ENCODE assay signal across 1 cellular context in the genomic region with DNA sequence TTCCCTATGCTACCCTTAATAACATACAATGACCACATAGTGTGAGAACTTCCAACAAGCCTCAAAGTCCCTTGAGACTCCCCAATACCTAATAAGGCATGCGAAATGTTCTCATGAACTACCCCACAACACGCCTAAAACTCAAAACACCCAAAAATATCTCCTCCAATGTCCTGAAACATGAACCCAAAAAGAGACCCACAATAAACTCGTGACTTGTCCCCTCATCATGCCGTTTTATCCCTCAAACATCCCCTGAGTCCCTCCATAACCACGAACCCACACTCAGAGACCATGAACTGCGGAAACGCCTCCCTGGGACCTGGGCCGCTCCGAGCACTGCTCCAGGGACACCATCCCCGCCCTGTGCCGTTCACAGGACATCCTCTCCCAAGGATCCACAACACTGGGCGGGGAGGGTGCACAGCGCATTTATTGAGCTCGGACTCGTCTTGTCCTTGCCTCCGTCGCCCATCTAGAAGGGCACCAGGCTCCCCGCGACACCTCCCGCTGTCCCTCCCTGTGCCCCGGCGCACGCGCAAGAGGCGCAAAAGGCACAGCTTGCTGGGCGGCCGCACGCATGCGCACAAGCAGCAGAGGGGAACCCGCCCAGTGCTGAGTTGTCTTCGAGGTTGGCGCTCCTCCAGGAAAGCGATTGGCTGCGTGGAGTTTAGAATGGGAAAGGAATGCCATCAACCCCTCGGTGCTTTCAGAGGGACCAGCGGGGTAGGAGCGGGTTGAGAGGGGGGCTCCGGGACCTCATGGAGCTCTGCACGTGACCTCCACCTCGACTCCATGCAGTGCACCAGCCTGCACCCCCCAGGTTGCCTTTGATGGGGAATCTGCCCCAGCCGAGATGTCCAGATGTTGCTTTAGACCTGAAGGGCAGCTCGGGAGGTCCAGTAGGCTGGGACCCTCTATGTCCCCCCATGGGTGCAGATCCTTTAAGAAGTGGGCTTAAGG.
TF ChIP-seq lines count a peak whose summit lies in the region.

No MANE protein-coding gene starts in this region.

TF ChIP-seq in HepG2, 621 proteins besides CTCF, POLR2A, EP300 and RAD21:
- TF ChIP-seq, protein P1, sequence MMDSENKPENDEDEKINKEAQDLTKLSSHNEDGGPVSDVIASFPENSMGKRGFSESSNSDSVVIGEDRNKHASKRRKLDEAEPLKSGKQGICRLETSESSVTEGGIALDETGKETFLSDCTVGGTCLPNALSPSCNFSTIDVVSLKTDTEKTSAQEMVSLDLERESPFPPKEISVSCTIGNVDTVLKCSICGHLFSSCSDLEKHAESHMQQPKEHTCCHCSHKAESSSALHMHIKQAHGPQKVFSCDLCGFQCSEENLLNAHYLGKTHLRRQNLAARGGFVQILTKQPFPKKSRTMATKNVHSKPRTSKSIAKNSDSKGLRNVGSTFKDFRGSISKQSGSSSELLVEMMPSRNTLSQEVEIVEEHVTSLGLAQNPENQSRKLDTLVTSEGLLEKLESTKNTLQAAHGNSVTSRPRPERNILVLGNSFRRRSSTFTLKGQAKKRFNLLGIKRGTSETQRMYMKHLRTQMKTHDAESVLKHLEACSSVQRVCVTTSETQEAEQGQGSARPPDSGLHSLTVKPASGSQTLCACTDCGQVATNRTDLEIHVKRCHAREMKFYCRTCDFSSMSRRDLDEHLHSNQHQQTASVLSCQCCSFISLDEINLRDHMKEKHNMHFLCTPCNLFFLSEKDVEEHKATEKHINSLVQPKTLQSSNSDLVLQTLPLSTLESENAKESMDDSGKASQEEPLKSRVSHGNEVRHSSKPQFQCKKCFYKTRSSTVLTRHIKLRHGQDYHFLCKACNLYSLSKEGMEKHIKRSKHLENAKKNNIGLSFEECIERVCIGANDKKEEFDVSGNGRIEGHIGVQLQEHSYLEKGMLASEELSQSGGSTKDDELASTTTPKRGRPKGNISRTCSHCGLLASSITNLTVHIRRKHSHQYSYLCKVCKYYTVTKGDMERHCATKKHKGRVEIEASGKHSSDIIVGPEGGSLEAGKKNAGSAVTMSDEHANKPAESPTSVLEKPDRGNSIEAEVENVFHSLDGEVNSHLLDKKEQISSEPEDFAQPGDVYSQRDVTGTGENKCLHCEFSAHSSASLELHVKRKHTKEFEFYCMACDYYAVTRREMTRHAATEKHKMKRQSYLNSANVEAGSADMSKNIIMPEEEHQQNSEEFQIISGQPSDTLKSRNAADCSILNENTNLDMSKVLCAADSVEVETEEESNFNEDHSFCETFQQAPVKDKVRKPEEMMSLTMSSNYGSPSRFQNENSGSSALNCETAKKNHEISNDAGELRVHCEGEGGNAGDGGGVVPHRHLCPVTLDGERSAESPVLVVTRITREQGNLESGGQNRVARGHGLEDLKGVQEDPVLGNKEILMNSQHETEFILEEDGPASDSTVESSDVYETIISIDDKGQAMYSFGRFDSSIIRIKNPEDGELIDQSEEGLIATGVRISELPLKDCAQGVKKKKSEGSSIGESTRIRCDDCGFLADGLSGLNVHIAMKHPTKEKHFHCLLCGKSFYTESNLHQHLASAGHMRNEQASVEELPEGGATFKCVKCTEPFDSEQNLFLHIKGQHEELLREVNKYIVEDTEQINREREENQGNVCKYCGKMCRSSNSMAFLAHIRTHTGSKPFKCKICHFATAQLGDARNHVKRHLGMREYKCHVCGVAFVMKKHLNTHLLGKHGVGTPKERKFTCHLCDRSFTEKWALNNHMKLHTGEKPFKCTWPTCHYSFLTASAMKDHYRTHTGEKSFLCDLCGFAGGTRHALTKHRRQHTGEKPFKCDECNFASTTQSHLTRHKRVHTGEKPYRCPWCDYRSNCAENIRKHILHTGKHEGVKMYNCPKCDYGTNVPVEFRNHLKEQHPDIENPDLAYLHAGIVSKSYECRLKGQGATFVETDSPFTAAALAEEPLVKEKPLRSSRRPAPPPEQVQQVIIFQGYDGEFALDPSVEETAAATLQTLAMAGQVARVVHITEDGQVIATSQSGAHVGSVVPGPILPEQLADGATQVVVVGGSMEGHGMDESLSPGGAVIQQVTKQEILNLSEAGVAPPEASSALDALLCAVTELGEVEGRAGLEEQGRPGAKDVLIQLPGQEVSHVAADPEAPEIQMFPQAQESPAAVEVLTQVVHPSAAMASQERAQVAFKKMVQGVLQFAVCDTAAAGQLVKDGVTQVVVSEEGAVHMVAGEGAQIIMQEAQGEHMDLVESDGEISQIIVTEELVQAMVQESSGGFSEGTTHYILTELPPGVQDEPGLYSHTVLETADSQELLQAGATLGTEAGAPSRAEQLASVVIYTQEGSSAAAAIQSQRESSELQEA (CRISPR knock-in tag; IDR thresholded peaks at IDR 0.05; ENCODE audit: not compliant biosample characterization), result no peak
- TF ChIP-seq, protein P2, sequence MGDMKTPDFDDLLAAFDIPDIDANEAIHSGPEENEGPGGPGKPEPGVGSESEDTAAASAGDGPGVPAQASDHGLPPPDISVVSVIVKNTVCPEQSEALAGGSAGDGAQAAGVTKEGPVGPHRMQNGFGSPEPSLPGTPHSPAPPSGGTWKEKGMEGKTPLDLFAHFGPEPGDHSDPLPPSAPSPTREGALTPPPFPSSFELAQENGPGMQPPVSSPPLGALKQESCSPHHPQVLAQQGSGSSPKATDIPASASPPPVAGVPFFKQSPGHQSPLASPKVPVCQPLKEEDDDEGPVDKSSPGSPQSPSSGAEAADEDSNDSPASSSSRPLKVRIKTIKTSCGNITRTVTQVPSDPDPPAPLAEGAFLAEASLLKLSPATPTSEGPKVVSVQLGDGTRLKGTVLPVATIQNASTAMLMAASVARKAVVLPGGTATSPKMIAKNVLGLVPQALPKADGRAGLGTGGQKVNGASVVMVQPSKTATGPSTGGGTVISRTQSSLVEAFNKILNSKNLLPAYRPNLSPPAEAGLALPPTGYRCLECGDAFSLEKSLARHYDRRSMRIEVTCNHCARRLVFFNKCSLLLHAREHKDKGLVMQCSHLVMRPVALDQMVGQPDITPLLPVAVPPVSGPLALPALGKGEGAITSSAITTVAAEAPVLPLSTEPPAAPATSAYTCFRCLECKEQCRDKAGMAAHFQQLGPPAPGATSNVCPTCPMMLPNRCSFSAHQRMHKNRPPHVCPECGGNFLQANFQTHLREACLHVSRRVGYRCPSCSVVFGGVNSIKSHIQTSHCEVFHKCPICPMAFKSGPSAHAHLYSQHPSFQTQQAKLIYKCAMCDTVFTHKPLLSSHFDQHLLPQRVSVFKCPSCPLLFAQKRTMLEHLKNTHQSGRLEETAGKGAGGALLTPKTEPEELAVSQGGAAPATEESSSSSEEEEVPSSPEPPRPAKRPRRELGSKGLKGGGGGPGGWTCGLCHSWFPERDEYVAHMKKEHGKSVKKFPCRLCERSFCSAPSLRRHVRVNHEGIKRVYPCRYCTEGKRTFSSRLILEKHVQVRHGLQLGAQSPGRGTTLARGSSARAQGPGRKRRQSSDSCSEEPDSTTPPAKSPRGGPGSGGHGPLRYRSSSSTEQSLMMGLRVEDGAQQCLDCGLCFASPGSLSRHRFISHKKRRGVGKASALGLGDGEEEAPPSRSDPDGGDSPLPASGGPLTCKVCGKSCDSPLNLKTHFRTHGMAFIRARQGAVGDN (CRISPR knock-in tag; IDR thresholded peaks at IDR 0.05), result peak; percentile 10; the same call in 1 of the 2 replicates
